1 cellular context compared by ENCODE assay signal in the genomic region with DNA sequence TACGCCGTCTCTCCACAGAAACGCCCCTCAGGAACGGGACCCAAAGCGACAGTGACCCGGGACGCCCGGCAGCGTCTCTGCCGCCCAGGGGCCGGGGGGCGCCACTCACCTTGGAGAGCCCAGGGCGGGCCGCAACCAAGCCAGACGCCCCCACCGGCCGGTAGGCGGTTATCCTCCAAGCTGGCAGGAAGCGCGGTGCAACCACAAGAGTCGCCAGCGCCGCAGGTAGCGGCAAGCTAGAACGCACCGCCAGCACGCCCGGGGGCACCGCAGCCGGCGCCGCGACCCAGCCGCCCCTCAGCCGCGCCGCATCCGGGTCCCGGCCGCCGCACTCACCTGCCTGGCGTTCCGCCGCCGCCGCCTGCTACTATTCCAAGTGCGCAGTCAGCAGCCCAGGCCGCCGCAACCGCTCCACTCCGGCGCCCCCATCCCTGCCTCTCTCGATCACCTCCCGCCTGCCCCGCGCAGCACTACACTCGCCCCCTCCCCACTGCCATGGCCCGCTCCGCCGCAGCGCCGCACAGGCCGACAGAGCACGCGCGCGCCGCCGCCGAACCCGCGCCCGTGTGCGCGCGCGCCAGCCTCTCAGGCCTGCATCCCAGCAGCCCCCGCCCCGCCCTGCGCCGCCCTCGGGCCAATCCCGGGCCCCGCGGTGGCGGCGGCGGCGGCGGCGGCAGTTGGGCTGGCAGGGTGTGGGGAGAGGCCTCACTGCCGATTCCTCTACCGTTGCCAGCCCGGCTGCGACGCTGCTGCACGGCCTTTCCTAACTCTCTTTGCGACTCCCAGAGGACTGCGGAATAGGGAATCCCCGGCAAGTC.
A peak's percentile ranks its signal among the peaks of the same experiment; 100 is the strongest.
TF ChIP-seq lines count a peak whose summit lies in the region.

A gene (minus strand): TSS at position 570 of the 818 bp plus-strand sequence. CDS start 75,585 bp downstream, outside the sequence.

TF ChIP-seq in K562, 482 proteins besides CTCF, POLR2A, EP300 and RAD21 (continued from another document and continues in another):
- TF ChIP-seq, protein P1, sequence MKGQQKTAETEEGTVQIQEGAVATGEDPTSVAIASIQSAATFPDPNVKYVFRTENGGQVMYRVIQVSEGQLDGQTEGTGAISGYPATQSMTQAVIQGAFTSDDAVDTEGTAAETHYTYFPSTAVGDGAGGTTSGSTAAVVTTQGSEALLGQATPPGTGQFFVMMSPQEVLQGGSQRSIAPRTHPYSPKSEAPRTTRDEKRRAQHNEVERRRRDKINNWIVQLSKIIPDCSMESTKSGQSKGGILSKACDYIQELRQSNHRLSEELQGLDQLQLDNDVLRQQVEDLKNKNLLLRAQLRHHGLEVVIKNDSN (CRISPR knock-in tag; IDR thresholded peaks at IDR 0.05): no peak
- TF ChIP-seq, protein P2, sequence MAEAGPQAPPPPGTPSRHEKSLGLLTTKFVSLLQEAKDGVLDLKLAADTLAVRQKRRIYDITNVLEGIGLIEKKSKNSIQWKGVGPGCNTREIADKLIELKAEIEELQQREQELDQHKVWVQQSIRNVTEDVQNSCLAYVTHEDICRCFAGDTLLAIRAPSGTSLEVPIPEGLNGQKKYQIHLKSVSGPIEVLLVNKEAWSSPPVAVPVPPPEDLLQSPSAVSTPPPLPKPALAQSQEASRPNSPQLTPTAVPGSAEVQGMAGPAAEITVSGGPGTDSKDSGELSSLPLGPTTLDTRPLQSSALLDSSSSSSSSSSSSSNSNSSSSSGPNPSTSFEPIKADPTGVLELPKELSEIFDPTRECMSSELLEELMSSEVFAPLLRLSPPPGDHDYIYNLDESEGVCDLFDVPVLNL (CRISPR knock-in tag; IDR thresholded peaks at IDR 0.05; ENCODE audit: low read depth): no peak
- TF ChIP-seq, protein P3, sequence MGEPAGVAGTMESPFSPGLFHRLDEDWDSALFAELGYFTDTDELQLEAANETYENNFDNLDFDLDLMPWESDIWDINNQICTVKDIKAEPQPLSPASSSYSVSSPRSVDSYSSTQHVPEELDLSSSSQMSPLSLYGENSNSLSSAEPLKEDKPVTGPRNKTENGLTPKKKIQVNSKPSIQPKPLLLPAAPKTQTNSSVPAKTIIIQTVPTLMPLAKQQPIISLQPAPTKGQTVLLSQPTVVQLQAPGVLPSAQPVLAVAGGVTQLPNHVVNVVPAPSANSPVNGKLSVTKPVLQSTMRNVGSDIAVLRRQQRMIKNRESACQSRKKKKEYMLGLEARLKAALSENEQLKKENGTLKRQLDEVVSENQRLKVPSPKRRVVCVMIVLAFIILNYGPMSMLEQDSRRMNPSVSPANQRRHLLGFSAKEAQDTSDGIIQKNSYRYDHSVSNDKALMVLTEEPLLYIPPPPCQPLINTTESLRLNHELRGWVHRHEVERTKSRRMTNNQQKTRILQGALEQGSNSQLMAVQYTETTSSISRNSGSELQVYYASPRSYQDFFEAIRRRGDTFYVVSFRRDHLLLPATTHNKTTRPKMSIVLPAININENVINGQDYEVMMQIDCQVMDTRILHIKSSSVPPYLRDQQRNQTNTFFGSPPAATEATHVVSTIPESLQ (CRISPR knock-in tag; IDR thresholded peaks at IDR 0.05): no peak
- TF ChIP-seq FOSL1 (tag; conservative IDR thresholded peaks at IDR 0.05): peak; percentile 10
- no peak for TF ChIP-seq TAF15 (IDR thresholded peaks at IDR 0.05; ENCODE audit: low read depth, low read length)
- TF ChIP-seq MECOM (CRISPR knock-in tag; IDR thresholded peaks at IDR 0.05): no peak
- TF ChIP-seq, protein P4, sequence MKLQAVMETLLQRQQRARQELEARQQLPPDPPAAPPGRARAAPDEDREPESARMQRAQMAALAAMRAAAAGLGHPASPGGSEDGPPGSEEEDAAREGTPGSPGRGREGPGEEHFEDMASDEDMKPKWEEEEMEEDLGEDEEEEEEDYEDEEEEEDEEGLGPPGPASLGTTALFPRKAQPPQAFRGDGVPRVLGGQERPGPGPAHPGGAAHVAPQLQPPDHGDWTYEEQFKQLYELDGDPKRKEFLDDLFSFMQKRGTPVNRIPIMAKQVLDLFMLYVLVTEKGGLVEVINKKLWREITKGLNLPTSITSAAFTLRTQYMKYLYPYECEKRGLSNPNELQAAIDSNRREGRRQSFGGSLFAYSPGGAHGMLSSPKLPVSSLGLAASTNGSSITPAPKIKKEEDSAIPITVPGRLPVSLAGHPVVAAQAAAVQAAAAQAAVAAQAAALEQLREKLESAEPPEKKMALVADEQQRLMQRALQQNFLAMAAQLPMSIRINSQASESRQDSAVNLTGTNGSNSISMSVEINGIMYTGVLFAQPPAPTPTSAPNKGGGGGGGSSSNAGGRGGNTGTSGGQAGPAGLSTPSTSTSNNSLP (IDR thresholded peaks at IDR 0.05; ENCODE audit: borderline replicate concordance, low read depth, low read length): no peak
- TF ChIP-seq ZNF780A (CRISPR knock-in tag; IDR thresholded peaks at IDR 0.05): no peak
- TF ChIP-seq GTF2A2 (tag; IDR thresholded peaks at IDR 0.05): no peak
- TF ChIP-seq MCM7 (IDR thresholded peaks at IDR 0.05): no peak
- peak in 1 of 2 experiments; percentile 73; a peak in 1 of 4 replicates for TF ChIP-seq SIN3A (IDR thresholded peaks at IDR 0.05; ENCODE audit: borderline replicate concordance in 2 of 2, control insufficient read depth in 1 of 2, low read depth in 2 of 2, low read length in 2 of 2)
- TF ChIP-seq, protein P5, sequence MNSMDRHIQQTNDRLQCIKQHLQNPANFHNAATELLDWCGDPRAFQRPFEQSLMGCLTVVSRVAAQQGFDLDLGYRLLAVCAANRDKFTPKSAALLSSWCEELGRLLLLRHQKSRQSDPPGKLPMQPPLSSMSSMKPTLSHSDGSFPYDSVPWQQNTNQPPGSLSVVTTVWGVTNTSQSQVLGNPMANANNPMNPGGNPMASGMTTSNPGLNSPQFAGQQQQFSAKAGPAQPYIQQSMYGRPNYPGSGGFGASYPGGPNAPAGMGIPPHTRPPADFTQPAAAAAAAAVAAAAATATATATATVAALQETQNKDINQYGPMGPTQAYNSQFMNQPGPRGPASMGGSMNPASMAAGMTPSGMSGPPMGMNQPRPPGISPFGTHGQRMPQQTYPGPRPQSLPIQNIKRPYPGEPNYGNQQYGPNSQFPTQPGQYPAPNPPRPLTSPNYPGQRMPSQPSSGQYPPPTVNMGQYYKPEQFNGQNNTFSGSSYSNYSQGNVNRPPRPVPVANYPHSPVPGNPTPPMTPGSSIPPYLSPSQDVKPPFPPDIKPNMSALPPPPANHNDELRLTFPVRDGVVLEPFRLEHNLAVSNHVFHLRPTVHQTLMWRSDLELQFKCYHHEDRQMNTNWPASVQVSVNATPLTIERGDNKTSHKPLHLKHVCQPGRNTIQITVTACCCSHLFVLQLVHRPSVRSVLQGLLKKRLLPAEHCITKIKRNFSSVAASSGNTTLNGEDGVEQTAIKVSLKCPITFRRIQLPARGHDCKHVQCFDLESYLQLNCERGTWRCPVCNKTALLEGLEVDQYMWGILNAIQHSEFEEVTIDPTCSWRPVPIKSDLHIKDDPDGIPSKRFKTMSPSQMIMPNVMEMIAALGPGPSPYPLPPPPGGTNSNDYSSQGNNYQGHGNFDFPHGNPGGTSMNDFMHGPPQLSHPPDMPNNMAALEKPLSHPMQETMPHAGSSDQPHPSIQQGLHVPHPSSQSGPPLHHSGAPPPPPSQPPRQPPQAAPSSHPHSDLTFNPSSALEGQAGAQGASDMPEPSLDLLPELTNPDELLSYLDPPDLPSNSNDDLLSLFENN (IDR thresholded peaks at IDR 0.05; ENCODE audit: low read depth in 2 of 2, low read length in 2 of 2): peak in 1 of 2 experiments; percentile 64; a peak in 1 of 4 replicates
- TF ChIP-seq TRIM24 (IDR thresholded peaks at IDR 0.05): no peak
- TF ChIP-seq ZKSCAN1 (IDR thresholded peaks at IDR 0.05; ENCODE audit: low read depth, low read length): peak; percentile 58; the same call in 1 of the 2 replicates
- 0 out of 2 replicates have a peak, but pooled peaks have one; percentile 5 for TF ChIP-seq MEF2A (IDR thresholded peaks at IDR 0.05; ENCODE audit: control insufficient read depth, low read depth, low read length)
- TF ChIP-seq LCOR (CRISPR knock-in tag; IDR thresholded peaks at IDR 0.05): no peak
- TF ChIP-seq, protein P6, sequence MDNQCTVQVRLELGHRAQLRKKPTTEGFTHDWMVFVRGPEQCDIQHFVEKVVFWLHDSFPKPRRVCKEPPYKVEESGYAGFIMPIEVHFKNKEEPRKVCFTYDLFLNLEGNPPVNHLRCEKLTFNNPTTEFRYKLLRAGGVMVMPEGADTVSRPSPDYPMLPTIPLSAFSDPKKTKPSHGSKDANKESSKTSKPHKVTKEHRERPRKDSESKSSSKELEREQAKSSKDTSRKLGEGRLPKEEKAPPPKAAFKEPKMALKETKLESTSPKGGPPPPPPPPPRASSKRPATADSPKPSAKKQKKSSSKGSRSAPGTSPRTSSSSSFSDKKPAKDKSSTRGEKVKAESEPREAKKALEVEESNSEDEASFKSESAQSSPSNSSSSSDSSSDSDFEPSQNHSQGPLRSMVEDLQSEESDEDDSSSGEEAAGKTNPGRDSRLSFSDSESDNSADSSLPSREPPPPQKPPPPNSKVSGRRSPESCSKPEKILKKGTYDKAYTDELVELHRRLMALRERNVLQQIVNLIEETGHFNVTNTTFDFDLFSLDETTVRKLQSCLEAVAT (IDR thresholded peaks at IDR 0.05): peak in 1 of 2 experiments; percentile 14; a peak in 2 of 4 replicates
- peak; percentile 54 for TF ChIP-seq DMBX1 (CRISPR knock-in tag; IDR thresholded peaks at IDR 0.05; ENCODE audit: borderline replicate concordance)
- TF ChIP-seq TARDBP (IDR thresholded peaks at IDR 0.05): no peak; the same call in 1 of the 2 replicates
- TF ChIP-seq KAT2B (IDR thresholded peaks at IDR 0.05; ENCODE audit: low read depth, low read length): peak; percentile 93
- TF ChIP-seq ILF3 (IDR thresholded peaks at IDR 0.05; ENCODE audit: borderline replicate concordance): no peak
- TF ChIP-seq CBX1 (IDR thresholded peaks at IDR 0.05; ENCODE audit: low read depth): 0 out of 2 replicates have a peak, but pooled peaks have one; percentile 23
- peak; percentile 27; the same call in 1 of the 2 replicates for TF ChIP-seq RNF2 (IDR thresholded peaks at IDR 0.05)
- TF ChIP-seq SMARCC2 (IDR thresholded peaks at IDR 0.05; ENCODE audit: low read depth): no peak
- TF ChIP-seq TAF9B (IDR thresholded peaks at IDR 0.05; ENCODE audit: partially characterized antibody): peak; percentile 66
- no peak for TF ChIP-seq ZNF174 (CRISPR knock-in tag; IDR thresholded peaks at IDR 0.05)
- TF ChIP-seq FOXM1 (IDR thresholded peaks at IDR 0.05; ENCODE audit: low read depth): no peak
- peak; percentile 90 for TF ChIP-seq FOXM1 (CRISPR knock-in tag; IDR thresholded peaks at IDR 0.05; ENCODE audit: low read depth)
- TF ChIP-seq SRF (CRISPR knock-in tag; IDR thresholded peaks at IDR 0.05): no peak; a peak in 1 of 4 replicates
- TF ChIP-seq POLR2H (tag; IDR thresholded peaks at IDR 0.05; ENCODE audit: low read depth): peak; percentile 93
- TF ChIP-seq PHF21A (IDR thresholded peaks at IDR 0.05; ENCODE audit: borderline replicate concordance, low read depth): 0 out of 2 replicates have a peak, but pooled peaks have one; percentile 43
- TF ChIP-seq, protein P7, sequence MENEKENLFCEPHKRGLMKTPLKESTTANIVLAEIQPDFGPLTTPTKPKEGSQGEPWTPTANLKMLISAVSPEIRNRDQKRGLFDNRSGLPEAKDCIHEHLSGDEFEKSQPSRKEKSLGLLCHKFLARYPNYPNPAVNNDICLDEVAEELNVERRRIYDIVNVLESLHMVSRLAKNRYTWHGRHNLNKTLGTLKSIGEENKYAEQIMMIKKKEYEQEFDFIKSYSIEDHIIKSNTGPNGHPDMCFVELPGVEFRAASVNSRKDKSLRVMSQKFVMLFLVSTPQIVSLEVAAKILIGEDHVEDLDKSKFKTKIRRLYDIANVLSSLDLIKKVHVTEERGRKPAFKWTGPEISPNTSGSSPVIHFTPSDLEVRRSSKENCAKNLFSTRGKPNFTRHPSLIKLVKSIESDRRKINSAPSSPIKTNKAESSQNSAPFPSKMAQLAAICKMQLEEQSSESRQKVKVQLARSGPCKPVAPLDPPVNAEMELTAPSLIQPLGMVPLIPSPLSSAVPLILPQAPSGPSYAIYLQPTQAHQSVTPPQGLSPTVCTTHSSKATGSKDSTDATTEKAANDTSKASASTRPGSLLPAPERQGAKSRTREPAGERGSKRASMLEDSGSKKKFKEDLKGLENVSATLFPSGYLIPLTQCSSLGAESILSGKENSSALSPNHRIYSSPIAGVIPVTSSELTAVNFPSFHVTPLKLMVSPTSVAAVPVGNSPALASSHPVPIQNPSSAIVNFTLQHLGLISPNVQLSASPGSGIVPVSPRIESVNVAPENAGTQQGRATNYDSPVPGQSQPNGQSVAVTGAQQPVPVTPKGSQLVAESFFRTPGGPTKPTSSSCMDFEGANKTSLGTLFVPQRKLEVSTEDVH (IDR thresholded peaks at IDR 0.05; ENCODE audit: low read depth, partially characterized antibody): no peak
- TF ChIP-seq, protein P8, sequence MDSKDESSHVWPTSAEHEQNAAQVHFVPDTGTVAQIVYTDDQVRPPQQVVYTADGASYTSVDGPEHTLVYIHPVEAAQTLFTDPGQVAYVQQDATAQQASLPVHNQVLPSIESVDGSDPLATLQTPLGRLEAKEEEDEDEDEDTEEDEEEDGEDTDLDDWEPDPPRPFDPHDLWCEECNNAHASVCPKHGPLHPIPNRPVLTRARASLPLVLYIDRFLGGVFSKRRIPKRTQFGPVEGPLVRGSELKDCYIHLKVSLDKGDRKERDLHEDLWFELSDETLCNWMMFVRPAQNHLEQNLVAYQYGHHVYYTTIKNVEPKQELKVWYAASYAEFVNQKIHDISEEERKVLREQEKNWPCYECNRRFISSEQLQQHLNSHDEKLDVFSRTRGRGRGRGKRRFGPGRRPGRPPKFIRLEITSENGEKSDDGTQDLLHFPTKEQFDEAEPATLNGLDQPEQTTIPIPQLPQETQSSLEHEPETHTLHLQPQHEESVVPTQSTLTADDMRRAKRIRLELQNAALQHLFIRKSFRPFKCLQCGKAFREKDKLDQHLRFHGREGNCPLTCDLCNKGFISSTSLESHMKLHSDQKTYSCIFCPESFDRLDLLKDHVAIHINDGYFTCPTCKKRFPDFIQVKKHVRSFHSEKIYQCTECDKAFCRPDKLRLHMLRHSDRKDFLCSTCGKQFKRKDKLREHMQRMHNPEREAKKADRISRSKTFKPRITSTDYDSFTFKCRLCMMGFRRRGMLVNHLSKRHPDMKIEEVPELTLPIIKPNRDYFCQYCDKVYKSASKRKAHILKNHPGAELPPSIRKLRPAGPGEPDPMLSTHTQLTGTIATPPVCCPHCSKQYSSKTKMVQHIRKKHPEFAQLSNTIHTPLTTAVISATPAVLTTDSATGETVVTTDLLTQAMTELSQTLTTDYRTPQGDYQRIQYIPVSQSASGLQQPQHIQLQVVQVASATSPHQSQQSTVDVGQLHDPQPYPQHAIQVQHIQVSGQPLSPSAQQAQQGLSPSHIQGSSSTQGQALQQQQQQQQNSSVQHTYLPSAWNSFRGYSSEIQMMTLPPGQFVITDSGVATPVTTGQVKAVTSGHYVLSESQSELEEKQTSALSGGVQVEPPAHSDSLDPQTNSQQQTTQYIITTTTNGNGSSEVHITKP (IDR thresholded peaks at IDR 0.05; ENCODE audit: partially characterized antibody): peak; percentile 56
- TF ChIP-seq, protein P9, sequence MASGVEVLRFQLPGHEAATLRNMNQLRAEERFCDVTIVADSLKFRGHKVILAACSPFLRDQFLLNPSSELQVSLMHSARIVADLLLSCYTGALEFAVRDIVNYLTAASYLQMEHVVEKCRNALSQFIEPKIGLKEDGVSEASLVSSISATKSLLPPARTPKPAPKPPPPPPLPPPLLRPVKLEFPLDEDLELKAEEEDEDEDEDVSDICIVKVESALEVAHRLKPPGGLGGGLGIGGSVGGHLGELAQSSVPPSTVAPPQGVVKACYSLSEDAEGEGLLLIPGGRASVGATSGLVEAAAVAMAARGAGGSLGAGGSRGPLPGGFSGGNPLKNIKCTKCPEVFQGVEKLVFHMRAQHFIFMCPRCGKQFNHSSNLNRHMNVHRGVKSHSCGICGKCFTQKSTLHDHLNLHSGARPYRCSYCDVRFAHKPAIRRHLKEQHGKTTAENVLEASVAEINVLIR (CRISPR knock-in tag; IDR thresholded peaks at IDR 0.05): no peak
- TF ChIP-seq ZBTB7A (IDR thresholded peaks at IDR 0.05; ENCODE audit: borderline replicate concordance, control insufficient read depth, low read depth, low read length): peak; percentile 98
- TF ChIP-seq ELF4 (CRISPR knock-in tag; IDR thresholded peaks at IDR 0.05): no peak
- TF ChIP-seq MYBL2 (IDR thresholded peaks at IDR 0.05; ENCODE audit: low read depth): no peak
- no peak for TF ChIP-seq MYBL2 (CRISPR knock-in tag; IDR thresholded peaks at IDR 0.05; ENCODE audit: borderline replicate concordance)
